ENCODE assay signal across 12 cellular contexts in genomic region chr11:1401001-1401445, GRCh38. TPM values are rescaled to one million over a fixed set of nuclear protein-coding genes. Genes with fewer than 3 reads are reported as not detected.
A peak's percentile ranks its signal among the peaks of the same experiment; 100 is the strongest.
DNase-seq lines count a peak whose midpoint lies in the region; ATAC-seq, FAIRE-seq and TF ChIP-seq lines count a peak whose summit lies in the region.
"Had no signal": no experiment of that assay in that cellular context is flagged by ENCODE, and none has a peak within 500 bp of the region (broad histone marks: within the 10 kb centered on the region; RNA-seq: fewer than 3 reads in every experiment).

No MANE protein-coding gene starts in this region.

- 80 to 86% methylated on average over 16 of the region's 17 CpGs for WGBS in lower leg skin, 2 donors

- intact Hi-C loops in left cardiac atrium (cut with DNase I), result no loop called here
- intact Hi-C loops in Panc1 (cut with micrococcal nuclease; ENCODE audit: unreplicated experiment), result no loop called here
- intact Hi-C loops in dorsolateral prefrontal cortex (cut with DNase I), result loop anchor here (5.0 kb wide), 2 partner anchors 56 to 94 kb away; partner anchors contain the start of gene TOLLIP (in 1 of the 2)
- intact Hi-C loops in kidney (cut with DNase I), result no loop called here
- intact Hi-C loops in lower leg skin (cut with DNase I; ENCODE audit: low total_unique reads), result no loop called here

- H3K36me3 ChIP-seq in right atrium auricular region (no peaks in the 10 kb centered on the region), Panc1 (ENCODE audit: control insufficient read depth, insufficient read depth, low read length) (no peaks in the 10 kb centered on the region), kidney (ENCODE audit: control insufficient read depth in 1 of 2, insufficient read depth in 2 of 2, low read length in 2 of 2) (no peaks in the 10 kb centered on the region)

- H3K9ac ChIP-seq in kidney (ENCODE audit: low read length in 2 of 2), result no peak overlapping the region

- TF ChIP-seq CTCF in right atrium auricular region (IDR thresholded peaks at IDR 0.05) (no peak), Panc1 (IDR thresholded peaks at IDR 0.05) (no peak), dorsolateral prefrontal cortex (IDR thresholded peaks at IDR 0.05 in 54 of 56, conservative IDR thresholded peaks at IDR 0.05 in 2 of 56; ENCODE audit: low read depth in 1 of 56, partially characterized antibody in 56 of 56) (no peak), kidney (IDR thresholded peaks at IDR 0.05; ENCODE audit: borderline replicate concordance, extremely low read depth, insufficient read depth) (no peak), lower leg skin (IDR thresholded peaks at IDR 0.05) (no peak)

- no peak for ATAC-seq in left cardiac atrium
- ATAC-seq in Panc1, result 0 out of 2 replicates have a peak, but pooled peaks have one; percentile 6
- no peak for ATAC-seq in HG03280 (IDR thresholded peaks at IDR 0.05; ENCODE audit: unreplicated experiment)

- H3K4me3 ChIP-seq in right atrium auricular region (no peak overlapping the region), Panc1 (ENCODE audit: low read depth in 2 of 2, low read length in 2 of 2) (no peak overlapping the region), dorsolateral prefrontal cortex (peak overlapping the region in 38 of 59 donors; percentile 0 to 47 (median 27)), kidney (ENCODE audit: low read length in 2 of 2) (no peak overlapping the region), lower leg skin (ENCODE audit: low read depth, poor library complexity, severe bottlenecking) (no peak overlapping the region)
- H3K4me3 ChIP-seq: GM23338 had no signal

- peak; percentile 18 for DNase-seq in left cardiac atrium
- no peak for DNase-seq in right atrium auricular region (ENCODE audit: low spot score)
- no peak for DNase-seq in Panc1 (ENCODE audit: low read depth, low spot score)
- peak in 1 of 10 donors; percentile 45 for DNase-seq in dorsolateral prefrontal cortex
- peak; percentile 49 for DNase-seq in kidney
- DNase-seq in anterior cingulate cortex (lab: John Stamatoyannopoulos, UW), result no peak
- DNase-seq in lower leg skin (ENCODE audit: low spot score in 2 of 2), result no peak

- FAIRE-seq in kidney (lab: Jason Lieb, UNC), result no peak

- no peak for TF ChIP-seq POLR2A in lower leg skin (IDR thresholded peaks at IDR 0.05)

- H3K4me1 ChIP-seq in right atrium auricular region, result peaks cover 0 to 4% of the 10 kb centered on the region in 2 donors
- peaks cover 13% of the 10 kb centered on the region for H3K4me1 ChIP-seq in Panc1 (ENCODE audit: control insufficient read depth, insufficient read depth, low read length)
- no peaks in the 10 kb centered on the region for H3K4me1 ChIP-seq in kidney (ENCODE audit: control insufficient read depth in 1 of 2, insufficient read depth in 1 of 2, low read depth in 1 of 2, low read length in 2 of 2)
- H3K4me1 ChIP-seq: Caco-2 had no signal

- H3K27me3 ChIP-seq in right atrium auricular region (no peaks in the 10 kb centered on the region), Panc1 (ENCODE audit: control insufficient read depth, insufficient read depth, low read length) (no peaks in the 10 kb centered on the region), dorsolateral prefrontal cortex (no peaks in the 10 kb centered on the region)

- in situ Hi-C loops in Panc1 (cut with HindIII; ENCODE audit: low pct_unique_long_range_greater_than_20kb, low sequenced_read_pairs), result no loop called here

- no peaks in the 10 kb centered on the region for H3K9me3 ChIP-seq in right atrium auricular region
- no peaks in the 10 kb centered on the region for H3K9me3 ChIP-seq in Panc1 (ENCODE audit: control insufficient read depth, insufficient read depth, low read depth, low read length)
- no peaks in the 10 kb centered on the region for H3K9me3 ChIP-seq in kidney (ENCODE audit: control insufficient read depth in 1 of 2, low read length in 2 of 2)
- H3K9me3 ChIP-seq: Caco-2 had no signal

- H3K27ac ChIP-seq in right atrium auricular region (no peak overlapping the region), Panc1 (ENCODE audit: low read length) (no peak overlapping the region), dorsolateral prefrontal cortex (peak overlapping the region in 49 of 59 donors; percentile 6 to 99 (median 92)), kidney (ENCODE audit: low read depth in 2 of 2, low read length in 2 of 2) (no peak overlapping the region)
- H3K27ac ChIP-seq: C4-2B had no signal

- POLR2A ChIA-PET in Panc1 (lab: Charles Lee), result no interaction called here

- CTCF ChIA-PET in Panc1 (lab: Charles Lee), result no interaction called here

- no TSS peak for BruUV-seq in Panc1 (replicated peaks; lab: Mats Ljungman, UMichigan)

RNA-seq across cellular contexts. Expression of gene BRSK2, which starts 11.3 kb away (rescaled TPM):
- total RNA-seq in left cardiac atrium (1 to 10 TPM; 1.3 to 1.6 TPM), right atrium auricular region (under 1 TPM; 0.19 to 0.51 TPM), Panc1 (2021; ENCODE audit: unreplicated experiment) (32.2 TPM), dorsolateral prefrontal cortex (100 to 1,000 TPM in 115 of 120 experiments, 10 to 100 TPM in 5; 82.1 to 191 (median 130) TPM), kidney (1.2 TPM), lower leg skin (under 1 TPM in 2 of 4 donors, not detected in 2; 0.23 to 0.68 TPM)
- polyA plus RNA-seq in Panc1 (2012; ENCODE audit: insufficient read length), result 47.7 TPM
- 0.43 TPM for polyA plus RNA-seq in kidney (ENCODE audit: insufficient read depth, low read depth, low replicate concordance)
- polyA plus RNA-seq: IgD-negative memory B cell had no signal

Comparison
In these comparisons a context has a peak if more than half of its experiments do, and no peak if none do; other contexts are left out.
1. DNase-seq: peak in left cardiac atrium (single experiment) and kidney (single experiment); none in right atrium auricular region (single experiment), Panc1 (single experiment), anterior cingulate cortex (0 of 58) and lower leg skin (0 of 2).
2. H3K27ac ChIP-seq: peak in dorsolateral prefrontal cortex (49 of 59); none in right atrium auricular region (0 of 2), Panc1 (single experiment) and kidney (0 of 2).
3. H3K4me3 ChIP-seq: peak in dorsolateral prefrontal cortex (38 of 59); none in right atrium auricular region (0 of 2), Panc1 (0 of 2), kidney (0 of 2) and lower leg skin (single experiment).
4. RNA of gene BRSK2, which starts 11.3 kb away (total RNA-seq): 82.1 to 191 TPM in dorsolateral prefrontal cortex and 32.2 TPM in Panc1 (single experiment); 1.3 to 1.6 TPM in left cardiac atrium, 1.2 TPM in kidney (single experiment), 0.19 to 0.51 TPM in right atrium auricular region and 0.23 to 0.68 TPM in lower leg skin; every median in the first group is over 10 times any median in the second.
5. intact Hi-C loops: an anchor here in dorsolateral prefrontal cortex (5.0 kb wide); none called in left cardiac atrium, Panc1, kidney and lower leg skin.